In the genomic region with DNA sequence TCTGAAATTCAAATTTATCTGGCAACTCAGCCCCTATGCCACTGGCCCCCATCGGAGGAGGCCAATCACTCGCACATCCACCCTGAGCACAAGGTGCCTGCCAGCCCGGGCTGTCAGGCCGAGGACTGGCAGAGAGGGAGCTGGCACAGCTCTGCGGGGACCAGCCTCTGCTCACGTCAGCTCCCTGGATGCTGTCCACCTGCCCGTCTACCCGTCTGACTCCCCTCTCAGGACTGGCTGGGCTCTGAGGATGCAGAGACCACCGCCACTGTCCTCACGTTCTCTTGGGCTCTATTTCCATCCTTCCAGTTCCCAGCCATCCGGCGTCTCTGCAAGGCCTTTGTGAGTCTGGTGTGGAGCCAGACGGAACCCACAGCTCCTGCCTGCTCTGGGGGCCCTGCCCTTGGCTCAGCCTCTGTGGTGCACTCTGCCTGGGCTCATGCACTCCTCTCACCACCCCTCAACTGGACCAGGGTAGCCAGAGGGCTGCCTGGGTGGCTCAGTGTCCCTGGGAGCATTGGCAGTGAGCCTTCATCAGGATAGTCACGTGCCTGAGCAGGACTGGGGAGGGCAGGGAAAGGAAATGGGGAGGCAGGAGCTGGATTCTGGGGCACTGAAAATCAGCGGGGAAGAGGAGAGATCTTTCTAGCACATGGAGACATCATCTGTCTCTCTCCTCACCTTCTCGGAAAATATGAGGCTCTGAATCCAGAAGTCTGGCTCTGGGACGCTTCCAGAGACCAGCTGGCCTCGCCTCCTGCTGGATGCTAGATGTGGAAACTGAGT, we compare ENCODE assay signal across 20 cellular contexts. TPM values are rescaled to one million over a fixed set of nuclear protein-coding genes. Genes with fewer than 3 reads are reported as not detected.
DNase-seq lines count a peak whose midpoint lies in the region; ATAC-seq, FAIRE-seq and TF ChIP-seq lines count a peak whose summit lies in the region.
"Had no signal": no experiment of that assay in that cellular context is flagged by ENCODE, and none has a peak within 500 bp of the region (broad histone marks: within the 10 kb centered on the region; RNA-seq: fewer than 3 reads in every experiment).

No MANE protein-coding gene starts in this region.

- no peaks in the 10 kb centered on the region for H3K9me3 ChIP-seq in SK-N-SH
- no peaks in the 10 kb centered on the region for H3K9me3 ChIP-seq in K562 (replicated peaks; ENCODE audit: control insufficient read depth, insufficient read depth, low read depth, low read length)
- H3K9me3 ChIP-seq: BLaER1, Caco-2, HAP-1 had no signal

- intact Hi-C loops in K562 (cut with micrococcal nuclease): loop anchor here (5.0 kb wide), 1 partner anchor 356 kb away; no protein-coding TSS in a partner anchor
- intact Hi-C loops in left cardiac atrium (cut with DNase I): loop anchor here (2.0 to 10.0 kb wide), 4 partner anchors 138 to 361 kb away; no protein-coding TSS in a partner anchor

- H3K27me3 Mint-ChIP-seq in T-helper 2 cell treated with Interferon-gamma antibody and Interleukin-4, amounts not matched to agents 5 μg/mL and 100 μg/mL, for 36 hours (ENCODE audit: low read depth): peaks cover 3% of the 10 kb centered on the region

- H3K36me3 ChIP-seq in SK-N-SH (replicated peaks in 1 of 2; ENCODE audit: control insufficient read depth in 1 of 2, insufficient read depth in 2 of 2, low read length in 1 of 2) (no peaks in the 10 kb centered on the region), K562 (ENCODE audit: control insufficient read depth, insufficient read depth, low read length) (no peaks in the 10 kb centered on the region)
- H3K36me3 ChIP-seq: BLaER1, HAP-1 had no signal

- CTCF ChIA-PET in SK-N-SH (lab: Yijun Ruan, JAX): interaction anchor here (0.6 to 10.3 kb wide), 61 partner anchors 9 to 445 kb away, joined by 3 to 130 read pairs (median 5); a partner anchor contains a TSS
- CTCF ChIA-PET in K562 (lab: Yijun Ruan, JAX; ENCODE audit: low intra/inter-chr PET ratio): interaction anchor here (1.4 to 2.4 kb wide), 3 partner anchors 283 to 360 kb away, joined by 4 to 15 read pairs (median 10); no protein-coding TSS in a partner anchor

- no peaks in the 10 kb centered on the region for H3K9me1 ChIP-seq in K562 (ENCODE audit: control insufficient read depth, insufficient read depth, low read length)

- no peaks in the 10 kb centered on the region for H3K9me2 ChIP-seq in SK-N-SH

- FAIRE-seq in K562 (lab: Jason Lieb, UNC): no peak
- FAIRE-seq: RCC 7860 had no signal

- DNase-seq in SK-N-SH (peak; percentile 52), K562 (ENCODE audit: extremely low read depth in 1 of 4, low spot score in 3 of 4) (no peak), left cardiac atrium (peak; percentile 37), pons (ENCODE audit: low spot score) (peak; percentile 3), CD1c-positive myeloid dendritic cell (ENCODE audit: extremely low spot score) (no peak)
- no peak for DNase-seq in T-helper 2 cell treated with Interferon-gamma antibody and Interleukin-4, amounts not matched to agents 5 μg/mL and 100 μg/mL, for 36 hours (ENCODE audit: low spot score)
- no peak for DNase-seq in activated CD4-positive, alpha-beta T cell treated with anti-CD3 and anti-CD28 coated beads, Interleukin-2, amount 50 U/mL, for 4 hours
- DNase-seq: DMS 273 treated with DMSO at 0.1 percent for 48 hours, MM.1S, NCI-H1436 treated with DMSO at 0.1 percent for 48 hours, NCI-H510A, NCI-H774 had no signal

- H2AFZ ChIP-seq in SK-N-SH (ENCODE audit: low read depth) (no peak overlapping the region), K562 (ENCODE audit: low read depth, low read length) (no peak overlapping the region)
- H2AFZ ChIP-seq: GM23248 had no signal

- H3K27me3 ChIP-seq in SK-N-SH (ENCODE audit: insufficient read depth): peaks cover 12% of the 10 kb centered on the region; the same call in 1 of the 2 replicates
- peaks cover 26 to 81% of the 10 kb centered on the region in 2 experiments for H3K27me3 ChIP-seq in K562 (ENCODE audit: control insufficient read depth in 2 of 2, insufficient read depth in 2 of 2, low read length in 2 of 2)
- H3K27me3 ChIP-seq: BLaER1 had no signal

- no peak for TF ChIP-seq POLR2A in K562 (conservative IDR thresholded peaks at IDR 0.05)

- 61% methylated on average over 18 of the region's 18 CpGs for WGBS in SK-N-SH (ENCODE audit: low lambda C conversion rate)
- WGBS in K562 (ENCODE audit: insufficient coverage, low coverage, missing lambda C conversion rate): 5% methylated on average over 18 of the region's 18 CpGs

- H3K4me1 Mint-ChIP-seq in T-helper 2 cell treated with Interferon-gamma antibody and Interleukin-4, amounts not matched to agents 5 μg/mL and 100 μg/mL, for 36 hours (ENCODE audit: low read depth): peaks cover 1% of the 10 kb centered on the region

- TF ChIP-seq EP300 in SK-N-SH (IDR thresholded peaks at IDR 0.05; ENCODE audit: borderline replicate concordance in 1 of 2, low read depth in 1 of 2, low read length in 1 of 2) (no peak), K562 (IDR thresholded peaks at IDR 0.05; ENCODE audit: low read length) (no peak)

- no peaks in the 10 kb centered on the region for H3K79me2 ChIP-seq in SK-N-SH (ENCODE audit: insufficient read depth)
- H3K79me2 ChIP-seq in K562 (ENCODE audit: control insufficient read depth, insufficient read depth, low read length): no peaks in the 10 kb centered on the region

- no peak overlapping the region for H3K27ac Mint-ChIP-seq in T-helper 2 cell treated with Interferon-gamma antibody and Interleukin-4, amounts not matched to agents 5 μg/mL and 100 μg/mL, for 36 hours
- H3K27ac Mint-ChIP-seq: CD4-positive, alpha-beta memory T cell had no signal

- H3K4me1 ChIP-seq in SK-N-SH (ENCODE audit: control insufficient read depth in 1 of 2, insufficient read depth in 2 of 2, low read depth in 1 of 2, low read length in 1 of 2) (peaks cover 5 to 19% of the 10 kb centered on the region in 2 experiments; a peak in 2 of 4 replicates), K562 (replicated peaks in 1 of 2; ENCODE audit: control insufficient read depth in 2 of 2, insufficient read depth in 2 of 2, low read length in 2 of 2) (peaks cover 0 to 9% of the 10 kb centered on the region in 2 experiments; a peak in 2 of 5 replicates)
- H3K4me1 ChIP-seq: Caco-2, HAP-1 had no signal

- no peak for TF ChIP-seq CTCF in SK-N-SH (IDR thresholded peaks at IDR 0.05)
- no peak for TF ChIP-seq CTCF in K562 (IDR thresholded peaks at IDR 0.05 in 2 of 3, conservative IDR thresholded peaks at IDR 0.05 in 1 of 3; ENCODE audit: insufficient read depth in 2 of 3, low read depth in 1 of 3, low read length in 3 of 3)

- H3K4me2 ChIP-seq in SK-N-SH (no peak overlapping the region), K562 (ENCODE audit: insufficient read depth, low read length) (no peak overlapping the region)
- H3K4me2 ChIP-seq: BLaER1 had no signal

- in situ Hi-C loops in K562 (cut with MboI): no loop called here

- TF ChIP-seq RAD21 in SK-N-SH (IDR thresholded peaks at IDR 0.05; ENCODE audit: low read length): no peak
- no peak for TF ChIP-seq RAD21 in K562 (CRISPR knock-in tag; conservative IDR thresholded peaks at IDR 0.05 in 1 of 2, IDR thresholded peaks at IDR 0.05 in 1 of 2)

- H4K20me1 ChIP-seq in SK-N-SH (ENCODE audit: insufficient read depth): no peaks in the 10 kb centered on the region
- peaks cover 18% of the 10 kb centered on the region for H4K20me1 ChIP-seq in K562 (replicated peaks; ENCODE audit: control insufficient read depth, insufficient read depth, low read length)
- H4K20me1 ChIP-seq: BLaER1 had no signal

- POLR2A ChIA-PET in SK-N-SH (lab: Yijun Ruan, JAX): interaction anchor here (1.0 to 2.4 kb wide), 3 partner anchors 38 to 350 kb away, joined by 3 to 7 read pairs (median 4); a partner anchor contains a TSS
- POLR2A ChIA-PET in K562 (lab: Yijun Ruan, JAX): no interaction called here

- no TSS peak for BruUV-seq in K562 (replicated peaks; lab: Mats Ljungman, UMichigan)

- H3K4me3 ChIP-seq in SK-N-SH (ENCODE audit: low read depth in 2 of 2, low read length in 1 of 2): no peak overlapping the region
- H3K4me3 ChIP-seq in K562: no peak overlapping the region
- H3K4me3 ChIP-seq: BLaER1, GM23248, HAP-1 had no signal

- H3K27ac ChIP-seq in SK-N-SH (ENCODE audit: low read depth in 2 of 2, low read length in 1 of 2) (no peak overlapping the region), K562 (ENCODE audit: extremely low read depth, low read depth, low read length) (no peak overlapping the region)
- H3K27ac ChIP-seq: 22Rv1, BLaER1, GM23248 had no signal

- no peaks in the 10 kb centered on the region for H3K9me3 Mint-ChIP-seq in T-helper 2 cell treated with Interferon-gamma antibody and Interleukin-4, amounts not matched to agents 5 μg/mL and 100 μg/mL, for 36 hours
- H3K9me3 Mint-ChIP-seq: CD4-positive, alpha-beta memory T cell had no signal

- H3K9ac ChIP-seq in SK-N-SH: no peak overlapping the region
- no peak overlapping the region for H3K9ac ChIP-seq in K562 (ENCODE audit: insufficient read depth in 1 of 2, low read depth in 2 of 2, low read length in 2 of 2)
- H3K9ac ChIP-seq: BLaER1, GM23248 had no signal

- H3K36me3 Mint-ChIP-seq in T-helper 2 cell treated with Interferon-gamma antibody and Interleukin-4, amounts not matched to agents 5 μg/mL and 100 μg/mL, for 36 hours (ENCODE audit: low read depth): no peaks in the 10 kb centered on the region
- H3K36me3 Mint-ChIP-seq: CD4-positive, alpha-beta memory T cell had no signal

- no peak for ATAC-seq in SK-N-SH treated with all-trans-retinoic acid at 6 μM for 48 hours
- no peak for ATAC-seq in K562
- peak; percentile 78 to 79 for ATAC-seq in left cardiac atrium

- no peaks in the 10 kb centered on the region for H3F3A ChIP-seq in SK-N-SH (replicated peaks; ENCODE audit: insufficient read depth)

- no peak overlapping the region for H3K4me3 Mint-ChIP-seq in T-helper 2 cell treated with Interferon-gamma antibody and Interleukin-4, amounts not matched to agents 5 μg/mL and 100 μg/mL, for 36 hours

RNA-seq across cellular contexts. Expression of a gene that starts 38.0 kb away (rescaled TPM):
- polyA plus RNA-seq in SK-N-SH (2012; rRNA removed) (95.9 and 112 TPM in 2 replicates), K562 (2011; rRNA removed) (55.3 and 70.5 TPM in 2 replicates), K562 (2014; fragmentation: Illumina TruSeq; extraction: Trizol) (101 and 109 TPM in 2 replicates), K562 (2014; fragmentation: Nextera tagmentation; extraction: Ambion mirVana) (10 to 100 TPM; 14.6 to 26.7 TPM), K562 (2014; rRNA removed) (68.3 and 71.2 TPM in 2 replicates)
- polyA plus RNA-seq in SK-N-SH (2012; cell fraction: cytosol; rRNA removed): 90.1 and 107 TPM in 2 replicates
- 30.8 and 34.7 TPM in 2 replicates for polyA plus RNA-seq in SK-N-SH (2012; cell fraction: nucleus; rRNA removed)
- total RNA-seq in K562 (2011; cell fraction: chromatin; rRNA removed; ENCODE audit: low replicate concordance): 5.8 and 9.9 TPM in 2 replicates
- total RNA-seq in K562 (2011; cell fraction: nucleolus; rRNA removed): 11.3 and 12.0 TPM in 2 replicates
- 17.2 and 21.7 TPM in 2 replicates for total RNA-seq in K562 (2011; cell fraction: nucleoplasm; rRNA removed)
- total RNA-seq in K562 (2014; rRNA removed) (67.0 and 94.5 TPM in 2 replicates), K562 (2014; rRNA removed; fragmentation: Illumina TruSeq; extraction: Trizol) (50.5 and 56.2 TPM in 2 replicates), K562 (2015; rRNA removed; fragmentation: Illumina TruSeq; extraction: Trizol) (55.0 and 57.0 TPM in 2 replicates), K562 (2021) (62.2 and 68.5 TPM in 2 replicates), left cardiac atrium (100 to 1,000 TPM; 103 to 116 TPM)
- 118 and 120 TPM in 2 replicates for polyA plus RNA-seq in K562 (2011; cell fraction: cytosol; rRNA removed)
- 43.7 and 47.3 TPM in 2 replicates for polyA plus RNA-seq in K562 (2011; cell fraction: nucleus; rRNA removed)
- 89.0 and 106 TPM in 2 replicates for polyA plus RNA-seq in K562 (2012)
- polyA minus RNA-seq in K562 (2011; rRNA and poly(A)+ RNA removed): 26.0 and 30.5 TPM in 2 replicates
- polyA minus RNA-seq in K562 (2011; cell fraction: cytosol; rRNA and poly(A)+ RNA removed): 24.7 and 31.9 TPM in 2 replicates
- polyA minus RNA-seq in K562 (2011; cell fraction: nucleus; rRNA and poly(A)+ RNA removed): 6.7 and 12.2 TPM in 2 replicates

Comparison
In these comparisons a context has a peak if more than half of its experiments do, and no peak if none do; other contexts are left out.
1. DNase-seq: peak in SK-N-SH (single experiment), left cardiac atrium (single experiment) and pons (single experiment); none in K562 (0 of 4), T-helper 2 cell treated with Interferon-gamma antibody and Interleukin-4, amounts not matched to agents 5 μg/mL and 100 μg/mL, for 36 hours (single experiment), activated CD4-positive, alpha-beta T cell treated with anti-CD3 and anti-CD28 coated beads, Interleukin-2, amount 50 U/mL, for 4 hours (0 of 2) and CD1c-positive myeloid dendritic cell (single experiment).
2. ATAC-seq: peak in left cardiac atrium (2 of 2); none in SK-N-SH treated with all-trans-retinoic acid at 6 μM for 48 hours (single experiment) and K562 (single experiment).